Comparison of ENCODE assay signal across 1 cellular context in the genomic region with DNA sequence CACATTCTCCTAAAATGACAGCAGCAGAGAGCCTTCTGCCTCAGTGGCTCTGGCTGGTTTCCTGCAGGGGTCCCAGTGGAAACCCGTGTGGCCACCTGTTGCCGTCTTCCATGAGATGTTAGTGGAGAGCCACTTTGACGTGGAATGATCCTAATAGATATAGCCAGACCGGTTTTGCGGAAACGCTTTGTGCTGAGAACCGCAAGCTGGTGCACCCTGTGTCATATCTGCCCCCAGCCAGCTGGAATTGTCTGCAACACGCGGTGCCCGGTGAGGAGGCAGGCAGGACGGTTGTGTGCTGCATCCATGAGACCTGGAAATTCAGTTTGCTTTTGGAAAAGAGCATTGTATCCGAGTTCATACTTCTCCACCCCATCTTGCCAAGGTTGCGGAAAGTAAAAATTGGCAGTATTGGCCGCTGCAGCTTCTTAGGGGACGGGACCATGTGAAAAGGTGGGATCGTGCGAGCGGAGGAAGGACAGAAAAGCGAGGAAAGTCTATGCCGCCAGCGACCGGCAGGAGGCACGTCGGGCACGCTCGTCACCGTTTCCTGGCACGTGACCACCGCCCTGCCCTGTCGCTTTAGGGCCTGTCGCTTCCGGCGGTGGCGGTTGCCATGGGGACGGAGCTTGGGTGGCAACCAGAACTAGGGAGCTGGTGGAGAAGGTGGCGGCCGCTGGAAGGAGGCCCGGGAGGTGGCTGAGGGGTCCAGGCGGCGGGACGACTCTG.
A peak's percentile ranks its signal among the peaks of the same experiment; 100 is the strongest.
TF ChIP-seq lines count a peak whose summit lies in the region.

A gene with protein sequence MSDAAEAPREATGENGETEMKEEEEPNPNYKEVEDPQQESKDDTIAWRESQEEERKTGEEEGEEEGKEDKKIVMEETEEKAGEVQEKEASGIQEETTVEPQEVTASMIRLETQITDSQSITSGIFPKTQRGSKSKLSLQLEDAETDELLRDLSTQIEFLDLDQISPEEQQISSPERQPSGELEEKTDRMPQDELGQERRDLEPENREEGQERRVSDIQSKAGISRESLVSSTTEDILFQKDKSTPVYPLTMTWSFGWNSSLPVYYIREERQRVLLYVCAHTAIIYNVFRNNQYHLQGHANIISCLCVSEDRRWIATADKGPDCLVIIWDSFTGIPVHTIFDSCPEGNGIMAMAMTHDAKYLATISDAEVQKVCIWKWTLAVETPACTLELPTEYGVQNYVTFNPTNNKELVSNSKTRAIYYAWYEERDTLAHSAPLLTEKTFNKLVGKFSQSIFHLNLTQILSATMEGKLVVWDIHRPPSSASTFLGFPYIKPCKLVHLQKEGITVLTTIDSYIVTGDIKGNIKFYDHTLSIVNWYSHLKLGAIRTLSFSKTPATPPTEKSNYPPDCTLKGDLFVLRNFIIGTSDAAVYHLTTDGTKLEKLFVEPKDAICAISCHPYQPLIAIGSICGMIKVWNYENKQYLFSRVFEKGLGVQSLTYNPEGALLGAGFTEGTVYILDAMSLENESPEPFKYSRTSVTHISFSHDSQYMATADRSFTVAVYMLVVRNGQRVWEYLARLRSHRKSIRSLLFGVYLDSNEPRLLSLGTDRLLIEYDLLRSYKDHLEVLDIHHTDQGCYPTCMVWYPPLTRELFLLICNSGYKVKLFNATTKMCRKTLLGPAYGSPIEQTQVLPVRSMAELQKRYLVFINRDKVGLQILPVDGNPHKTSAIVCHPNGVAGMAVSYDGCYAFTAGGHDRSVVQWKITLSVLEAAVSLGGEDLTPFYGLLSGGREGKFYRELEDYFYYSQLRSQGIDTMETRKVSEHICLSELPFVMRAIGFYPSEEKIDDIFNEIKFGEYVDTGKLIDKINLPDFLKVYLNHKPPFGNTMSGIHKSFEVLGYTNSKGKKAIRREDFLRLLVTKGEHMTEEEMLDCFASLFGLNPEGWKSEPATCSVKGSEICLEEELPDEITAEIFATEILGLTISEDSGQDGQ (plus strand): TSS at position 643 of the 729 bp plus-strand sequence. CDS start 2,714 bp downstream, outside the sequence.

TF ChIP-seq in WTC11, 78 proteins besides CTCF, POLR2A, EP300 and RAD21 (continued from another document and continues in another):
- TF ChIP-seq, protein P1, sequence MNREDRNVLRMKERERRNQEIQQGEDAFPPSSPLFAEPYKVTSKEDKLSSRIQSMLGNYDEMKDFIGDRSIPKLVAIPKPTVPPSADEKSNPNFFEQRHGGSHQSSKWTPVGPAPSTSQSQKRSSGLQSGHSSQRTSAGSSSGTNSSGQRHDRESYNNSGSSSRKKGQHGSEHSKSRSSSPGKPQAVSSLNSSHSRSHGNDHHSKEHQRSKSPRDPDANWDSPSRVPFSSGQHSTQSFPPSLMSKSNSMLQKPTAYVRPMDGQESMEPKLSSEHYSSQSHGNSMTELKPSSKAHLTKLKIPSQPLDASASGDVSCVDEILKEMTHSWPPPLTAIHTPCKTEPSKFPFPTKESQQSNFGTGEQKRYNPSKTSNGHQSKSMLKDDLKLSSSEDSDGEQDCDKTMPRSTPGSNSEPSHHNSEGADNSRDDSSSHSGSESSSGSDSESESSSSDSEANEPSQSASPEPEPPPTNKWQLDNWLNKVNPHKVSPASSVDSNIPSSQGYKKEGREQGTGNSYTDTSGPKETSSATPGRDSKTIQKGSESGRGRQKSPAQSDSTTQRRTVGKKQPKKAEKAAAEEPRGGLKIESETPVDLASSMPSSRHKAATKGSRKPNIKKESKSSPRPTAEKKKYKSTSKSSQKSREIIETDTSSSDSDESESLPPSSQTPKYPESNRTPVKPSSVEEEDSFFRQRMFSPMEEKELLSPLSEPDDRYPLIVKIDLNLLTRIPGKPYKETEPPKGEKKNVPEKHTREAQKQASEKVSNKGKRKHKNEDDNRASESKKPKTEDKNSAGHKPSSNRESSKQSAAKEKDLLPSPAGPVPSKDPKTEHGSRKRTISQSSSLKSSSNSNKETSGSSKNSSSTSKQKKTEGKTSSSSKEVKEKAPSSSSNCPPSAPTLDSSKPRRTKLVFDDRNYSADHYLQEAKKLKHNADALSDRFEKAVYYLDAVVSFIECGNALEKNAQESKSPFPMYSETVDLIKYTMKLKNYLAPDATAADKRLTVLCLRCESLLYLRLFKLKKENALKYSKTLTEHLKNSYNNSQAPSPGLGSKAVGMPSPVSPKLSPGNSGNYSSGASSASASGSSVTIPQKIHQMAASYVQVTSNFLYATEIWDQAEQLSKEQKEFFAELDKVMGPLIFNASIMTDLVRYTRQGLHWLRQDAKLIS (CRISPR knock-in tag; IDR thresholded peaks at IDR 0.05; ENCODE audit: borderline replicate concordance) = no peak
- TF ChIP-seq, protein P2, sequence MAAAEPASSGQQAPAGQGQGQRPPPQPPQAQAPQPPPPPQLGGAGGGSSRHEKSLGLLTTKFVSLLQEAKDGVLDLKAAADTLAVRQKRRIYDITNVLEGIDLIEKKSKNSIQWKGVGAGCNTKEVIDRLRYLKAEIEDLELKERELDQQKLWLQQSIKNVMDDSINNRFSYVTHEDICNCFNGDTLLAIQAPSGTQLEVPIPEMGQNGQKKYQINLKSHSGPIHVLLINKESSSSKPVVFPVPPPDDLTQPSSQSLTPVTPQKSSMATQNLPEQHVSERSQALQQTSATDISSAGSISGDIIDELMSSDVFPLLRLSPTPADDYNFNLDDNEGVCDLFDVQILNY (CRISPR knock-in tag; IDR thresholded peaks at IDR 0.05) = 0 out of 2 replicates have a peak, but pooled peaks have one; percentile 32
- TF ChIP-seq IRF2 (CRISPR knock-in tag; IDR thresholded peaks at IDR 0.05; ENCODE audit: borderline replicate concordance, low read depth) (no peak), CBFB (CRISPR knock-in tag; IDR thresholded peaks at IDR 0.05; ENCODE audit: low read depth) (no peak), TP53 (CRISPR knock-in tag; IDR thresholded peaks at IDR 0.05) (no peak), FOXK1 (CRISPR knock-in tag; IDR thresholded peaks at IDR 0.05) (peak; percentile 70; the same call in 1 of the 2 replicates), ATF1 (CRISPR knock-in tag; IDR thresholded peaks at IDR 0.05) (no peak), SP1 (CRISPR knock-in tag; conservative IDR thresholded peaks at IDR 0.05) (peak; percentile 69), RORB (CRISPR knock-in tag; IDR thresholded peaks at IDR 0.05) (no peak), TEAD4 (CRISPR knock-in tag; IDR thresholded peaks at IDR 0.05) (no peak), FOXJ3 (CRISPR knock-in tag; IDR thresholded peaks at IDR 0.05; ENCODE audit: borderline replicate concordance) (no peak), ETV6 (CRISPR knock-in tag; IDR thresholded peaks at IDR 0.05) (peak; percentile 61; the same call in 1 of the 2 replicates), ZNF219 (CRISPR knock-in tag; IDR thresholded peaks at IDR 0.05; ENCODE audit: borderline replicate concordance) (no peak), FOXP1 (CRISPR knock-in tag; IDR thresholded peaks at IDR 0.05; ENCODE audit: borderline replicate concordance) (peak; percentile 52; the same call in 1 of the 2 replicates), NFATC4 (CRISPR knock-in tag; IDR thresholded peaks at IDR 0.05) (no peak), NR1H2 (CRISPR knock-in tag; IDR thresholded peaks at IDR 0.05) (no peak), ZNF232 (CRISPR knock-in tag; IDR thresholded peaks at IDR 0.05) (no peak), MXD4 (CRISPR knock-in tag; IDR thresholded peaks at IDR 0.05; ENCODE audit: borderline replicate concordance) (no peak), NR2C2 (CRISPR knock-in tag; IDR thresholded peaks at IDR 0.05) (no peak), ZNF121 (CRISPR knock-in tag; IDR thresholded peaks at IDR 0.05) (no peak)
- TF ChIP-seq, protein P3, sequence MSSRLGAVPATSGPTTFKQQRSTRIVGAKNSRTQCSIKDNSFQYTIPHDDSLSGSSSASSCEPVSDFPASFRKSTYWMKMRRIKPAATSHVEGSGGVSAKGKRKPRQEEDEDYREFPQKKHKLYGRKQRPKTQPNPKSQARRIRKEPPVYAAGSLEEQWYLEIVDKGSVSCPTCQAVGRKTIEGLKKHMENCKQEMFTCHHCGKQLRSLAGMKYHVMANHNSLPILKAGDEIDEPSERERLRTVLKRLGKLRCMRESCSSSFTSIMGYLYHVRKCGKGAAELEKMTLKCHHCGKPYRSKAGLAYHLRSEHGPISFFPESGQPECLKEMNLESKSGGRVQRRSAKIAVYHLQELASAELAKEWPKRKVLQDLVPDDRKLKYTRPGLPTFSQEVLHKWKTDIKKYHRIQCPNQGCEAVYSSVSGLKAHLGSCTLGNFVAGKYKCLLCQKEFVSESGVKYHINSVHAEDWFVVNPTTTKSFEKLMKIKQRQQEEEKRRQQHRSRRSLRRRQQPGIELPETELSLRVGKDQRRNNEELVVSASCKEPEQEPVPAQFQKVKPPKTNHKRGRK (CRISPR knock-in tag; IDR thresholded peaks at IDR 0.05; ENCODE audit: borderline replicate concordance) = no peak
- TF ChIP-seq, protein P4, sequence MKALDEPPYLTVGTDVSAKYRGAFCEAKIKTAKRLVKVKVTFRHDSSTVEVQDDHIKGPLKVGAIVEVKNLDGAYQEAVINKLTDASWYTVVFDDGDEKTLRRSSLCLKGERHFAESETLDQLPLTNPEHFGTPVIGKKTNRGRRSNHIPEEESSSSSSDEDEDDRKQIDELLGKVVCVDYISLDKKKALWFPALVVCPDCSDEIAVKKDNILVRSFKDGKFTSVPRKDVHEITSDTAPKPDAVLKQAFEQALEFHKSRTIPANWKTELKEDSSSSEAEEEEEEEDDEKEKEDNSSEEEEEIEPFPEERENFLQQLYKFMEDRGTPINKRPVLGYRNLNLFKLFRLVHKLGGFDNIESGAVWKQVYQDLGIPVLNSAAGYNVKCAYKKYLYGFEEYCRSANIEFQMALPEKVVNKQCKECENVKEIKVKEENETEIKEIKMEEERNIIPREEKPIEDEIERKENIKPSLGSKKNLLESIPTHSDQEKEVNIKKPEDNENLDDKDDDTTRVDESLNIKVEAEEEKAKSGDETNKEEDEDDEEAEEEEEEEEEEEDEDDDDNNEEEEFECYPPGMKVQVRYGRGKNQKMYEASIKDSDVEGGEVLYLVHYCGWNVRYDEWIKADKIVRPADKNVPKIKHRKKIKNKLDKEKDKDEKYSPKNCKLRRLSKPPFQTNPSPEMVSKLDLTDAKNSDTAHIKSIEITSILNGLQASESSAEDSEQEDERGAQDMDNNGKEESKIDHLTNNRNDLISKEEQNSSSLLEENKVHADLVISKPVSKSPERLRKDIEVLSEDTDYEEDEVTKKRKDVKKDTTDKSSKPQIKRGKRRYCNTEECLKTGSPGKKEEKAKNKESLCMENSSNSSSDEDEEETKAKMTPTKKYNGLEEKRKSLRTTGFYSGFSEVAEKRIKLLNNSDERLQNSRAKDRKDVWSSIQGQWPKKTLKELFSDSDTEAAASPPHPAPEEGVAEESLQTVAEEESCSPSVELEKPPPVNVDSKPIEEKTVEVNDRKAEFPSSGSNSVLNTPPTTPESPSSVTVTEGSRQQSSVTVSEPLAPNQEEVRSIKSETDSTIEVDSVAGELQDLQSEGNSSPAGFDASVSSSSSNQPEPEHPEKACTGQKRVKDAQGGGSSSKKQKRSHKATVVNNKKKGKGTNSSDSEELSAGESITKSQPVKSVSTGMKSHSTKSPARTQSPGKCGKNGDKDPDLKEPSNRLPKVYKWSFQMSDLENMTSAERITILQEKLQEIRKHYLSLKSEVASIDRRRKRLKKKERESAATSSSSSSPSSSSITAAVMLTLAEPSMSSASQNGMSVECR (CRISPR knock-in tag; IDR thresholded peaks at IDR 0.05; ENCODE audit: borderline replicate concordance) = peak; percentile 65; the same call in 1 of the 2 replicates
- TF ChIP-seq, protein P5, sequence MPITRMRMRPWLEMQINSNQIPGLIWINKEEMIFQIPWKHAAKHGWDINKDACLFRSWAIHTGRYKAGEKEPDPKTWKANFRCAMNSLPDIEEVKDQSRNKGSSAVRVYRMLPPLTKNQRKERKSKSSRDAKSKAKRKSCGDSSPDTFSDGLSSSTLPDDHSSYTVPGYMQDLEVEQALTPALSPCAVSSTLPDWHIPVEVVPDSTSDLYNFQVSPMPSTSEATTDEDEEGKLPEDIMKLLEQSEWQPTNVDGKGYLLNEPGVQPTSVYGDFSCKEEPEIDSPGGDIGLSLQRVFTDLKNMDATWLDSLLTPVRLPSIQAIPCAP (CRISPR knock-in tag; IDR thresholded peaks at IDR 0.05) = no peak
- TF ChIP-seq, protein P6, sequence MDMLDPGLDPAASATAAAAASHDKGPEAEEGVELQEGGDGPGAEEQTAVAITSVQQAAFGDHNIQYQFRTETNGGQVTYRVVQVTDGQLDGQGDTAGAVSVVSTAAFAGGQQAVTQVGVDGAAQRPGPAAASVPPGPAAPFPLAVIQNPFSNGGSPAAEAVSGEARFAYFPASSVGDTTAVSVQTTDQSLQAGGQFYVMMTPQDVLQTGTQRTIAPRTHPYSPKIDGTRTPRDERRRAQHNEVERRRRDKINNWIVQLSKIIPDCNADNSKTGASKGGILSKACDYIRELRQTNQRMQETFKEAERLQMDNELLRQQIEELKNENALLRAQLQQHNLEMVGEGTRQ (CRISPR knock-in tag; IDR thresholded peaks at IDR 0.05) = peak; percentile 99
- TF ChIP-seq, protein P7, sequence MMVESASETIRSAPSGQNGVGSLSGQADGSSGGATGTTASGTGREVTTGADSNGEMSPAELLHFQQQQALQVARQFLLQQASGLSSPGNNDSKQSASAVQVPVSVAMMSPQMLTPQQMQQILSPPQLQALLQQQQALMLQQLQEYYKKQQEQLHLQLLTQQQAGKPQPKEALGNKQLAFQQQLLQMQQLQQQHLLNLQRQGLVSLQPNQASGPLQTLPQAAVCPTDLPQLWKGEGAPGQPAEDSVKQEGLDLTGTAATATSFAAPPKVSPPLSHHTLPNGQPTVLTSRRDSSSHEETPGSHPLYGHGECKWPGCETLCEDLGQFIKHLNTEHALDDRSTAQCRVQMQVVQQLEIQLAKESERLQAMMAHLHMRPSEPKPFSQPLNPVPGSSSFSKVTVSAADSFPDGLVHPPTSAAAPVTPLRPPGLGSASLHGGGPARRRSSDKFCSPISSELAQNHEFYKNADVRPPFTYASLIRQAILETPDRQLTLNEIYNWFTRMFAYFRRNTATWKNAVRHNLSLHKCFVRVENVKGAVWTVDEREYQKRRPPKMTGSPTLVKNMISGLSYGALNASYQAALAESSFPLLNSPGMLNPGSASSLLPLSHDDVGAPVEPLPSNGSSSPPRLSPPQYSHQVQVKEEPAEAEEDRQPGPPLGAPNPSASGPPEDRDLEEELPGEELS (CRISPR knock-in tag; IDR thresholded peaks at IDR 0.05) = no peak
- TF ChIP-seq, protein P8, sequence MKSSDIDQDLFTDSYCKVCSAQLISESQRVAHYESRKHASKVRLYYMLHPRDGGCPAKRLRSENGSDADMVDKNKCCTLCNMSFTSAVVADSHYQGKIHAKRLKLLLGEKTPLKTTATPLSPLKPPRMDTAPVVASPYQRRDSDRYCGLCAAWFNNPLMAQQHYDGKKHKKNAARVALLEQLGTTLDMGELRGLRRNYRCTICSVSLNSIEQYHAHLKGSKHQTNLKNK (CRISPR knock-in tag; IDR thresholded peaks at IDR 0.05) = no peak
